Comparison of ENCODE assay signal across 1 cellular context in genomic region chr7:95684505-95684904, GRCh38.
TF ChIP-seq lines count a peak whose summit lies in the region.

No MANE protein-coding gene starts in this region.

TF ChIP-seq in HCT116, 20 proteins besides CTCF, POLR2A, EP300 and RAD21 (continued from another document):
- no peak for TF ChIP-seq YY1 (IDR thresholded peaks at IDR 0.05; ENCODE audit: extremely low read depth, insufficient replicate concordance, low read depth, low read length)
TF ChIP-seq in HCT116: peak in this region for 0.
